In genomic region chr4:75498041-75498440, GRCh38 we compare ENCODE assay signal across 25 cellular contexts. TPM values are rescaled to one million over a fixed set of nuclear protein-coding genes. Genes with fewer than 3 reads are reported as not detected.
DNase-seq lines count a peak whose midpoint lies in the region; ATAC-seq and TF ChIP-seq lines count a peak whose summit lies in the region.
"Had no signal": no experiment of that assay in that cellular context is flagged by ENCODE, and none has a peak within 500 bp of the region (broad histone marks: within the 10 kb centered on the region; RNA-seq: fewer than 3 reads in every experiment).

No MANE protein-coding gene starts in this region.

- no peaks in the 10 kb centered on the region for H3K9me2 ChIP-seq in SK-N-SH

- no peak for TF ChIP-seq RAD21 in SK-N-SH (IDR thresholded peaks at IDR 0.05; ENCODE audit: low read length)

- H4K20me1 ChIP-seq in SK-N-SH (ENCODE audit: insufficient read depth): no peaks in the 10 kb centered on the region

- H3F3A ChIP-seq in SK-N-SH (replicated peaks; ENCODE audit: insufficient read depth): peaks cover 11% of the 10 kb centered on the region

- peaks cover 18% of the 10 kb centered on the region for H3K36me3 ChIP-seq in CD8-positive, alpha-beta memory T cell (ENCODE audit: insufficient read depth, low read length)
- peaks cover 29 to 36% of the 10 kb centered on the region in 2 experiments for H3K36me3 ChIP-seq in SK-N-SH (replicated peaks in 1 of 2; ENCODE audit: control insufficient read depth in 1 of 2, insufficient read depth in 2 of 2, low read length in 1 of 2)

- no peaks in the 10 kb centered on the region for H3K9me3 Mint-ChIP-seq in CD8-positive, alpha-beta memory T cell
- no peaks in the 10 kb centered on the region for H3K9me3 Mint-ChIP-seq in immature natural killer cell
- peaks cover 5% of the 10 kb centered on the region for H3K9me3 Mint-ChIP-seq in activated T-cell treated with anti-CD3 and anti-CD28 coated beads, Interleukin-2, amount 50 U/mL, for 24 hours

- H3K4me3 Mint-ChIP-seq in CD8-positive, alpha-beta memory T cell: peak overlapping the region in 1 of 7 donors; percentile 67
- H3K4me3 Mint-ChIP-seq in immature natural killer cell: no peak overlapping the region
- no peak overlapping the region for H3K4me3 Mint-ChIP-seq in activated T-cell treated with anti-CD3 and anti-CD28 coated beads, Interleukin-2, amount 50 U/mL, for 24 hours
- H3K4me3 Mint-ChIP-seq: B cell had no signal

- H3K36me3 Mint-ChIP-seq in CD8-positive, alpha-beta memory T cell: peaks cover 23 to 84% (median 26%) of the 10 kb centered on the region in 3 donors
- peaks cover 20 to 29% (median 27%) of the 10 kb centered on the region in 3 donors for H3K36me3 Mint-ChIP-seq in immature natural killer cell
- H3K36me3 Mint-ChIP-seq in activated T-cell treated with anti-CD3 and anti-CD28 coated beads, Interleukin-2, amount 50 U/mL, for 24 hours (ENCODE audit: low read depth): peaks cover 85% of the 10 kb centered on the region

- DNase-seq in CD8-positive, alpha-beta memory T cell: no peak
- DNase-seq in SK-N-SH (no peak), astrocyte of the spinal cord (ENCODE audit: low read depth, low spot score) (peak; percentile 9), immature natural killer cell (no peak), dermis blood vessel endothelial cell (no peak), right cardiac atrium (no peak), GM19238 (ENCODE audit: insufficient read length, low spot score) (no peak)
- DNase-seq in activated T-cell treated with anti-CD3 and anti-CD28 coated beads, Interleukin-2, amount 50 U/mL, for 24 hours: no peak
- DNase-seq: Calu3, DMS153, DND-41, HCEC 1CT, KBM-7, NCI-H1092, NCI-H1417 treated with DMSO at 0.1 percent for 48 hours, NCI-H1694 treated with DMSO at 0.1 percent for 48 hours, NCI-H2081, NCI-H2227 treated with DMSO at 0.1 percent for 48 hours, NCI-H69, Right ventricle myocardium superior, RPMI8226 had no signal

- H3K4me3 ChIP-seq in CD8-positive, alpha-beta memory T cell (ENCODE audit: low read length): no peak overlapping the region
- H3K4me3 ChIP-seq in SK-N-SH (ENCODE audit: low read depth in 2 of 2, low read length in 1 of 2) (no peak overlapping the region), astrocyte of the spinal cord (ENCODE audit: low read depth, low read length) (no peak overlapping the region), right cardiac atrium (ENCODE audit: low read length) (no peak overlapping the region)

- no peaks in the 10 kb centered on the region for H3K9me3 ChIP-seq in CD8-positive, alpha-beta memory T cell (ENCODE audit: low read length)
- peaks cover 5% of the 10 kb centered on the region; the same call in 1 of the 2 replicates for H3K9me3 ChIP-seq in SK-N-SH
- H3K9me3 ChIP-seq in right cardiac atrium (ENCODE audit: control insufficient read depth, low read length): no peaks in the 10 kb centered on the region

- 45% methylated on average over 2 of the region's 2 CpGs for WGBS in SK-N-SH (ENCODE audit: low lambda C conversion rate)
- 87% methylated on average over 2 of the region's 2 CpGs for WGBS in right cardiac atrium

- H3K4me2 ChIP-seq in SK-N-SH: 0 out of 2 replicates have a peak overlapping the region, but pooled peaks have one; percentile 17

- no peaks in the 10 kb centered on the region for H3K27me3 ChIP-seq in CD8-positive, alpha-beta memory T cell (ENCODE audit: insufficient read depth, low read length, poor library complexity, severe bottlenecking)
- H3K27me3 ChIP-seq in SK-N-SH (ENCODE audit: insufficient read depth) (no peaks in the 10 kb centered on the region), right cardiac atrium (ENCODE audit: control insufficient read depth, insufficient read depth) (no peaks in the 10 kb centered on the region)

- CTCF ChIA-PET in CD8-positive, alpha-beta memory T cell (lab: Charles Lee): no interaction called here
- CTCF ChIA-PET in SK-N-SH (lab: Yijun Ruan, JAX): interaction anchor here (1.7 kb wide), 1 partner anchor 15 kb away, joined by 7 read pairs; no protein-coding TSS in a partner anchor

- ATAC-seq in right cardiac atrium: no peak

- intact Hi-C loops in right cardiac atrium (cut with DNase I): loop anchor here in 2 of 4 donors (10.0 kb wide), 1 partner anchor 563 kb away; the partner anchor contains the start of gene PARM1 (in 2 of the 2)

- POLR2A ChIA-PET in CD8-positive, alpha-beta memory T cell (lab: Charles Lee): no interaction called here
- POLR2A ChIA-PET in SK-N-SH (lab: Yijun Ruan, JAX): no interaction called here

- TF ChIP-seq EP300 in SK-N-SH (IDR thresholded peaks at IDR 0.05; ENCODE audit: borderline replicate concordance in 1 of 2, low read depth in 1 of 2, low read length in 1 of 2): no peak

- H3K79me2 ChIP-seq in SK-N-SH (ENCODE audit: insufficient read depth): peaks cover 20% of the 10 kb centered on the region

- H3K9ac ChIP-seq in SK-N-SH: peak overlapping the region; percentile 22; the same call in 1 of the 2 replicates

- H3K4me1 ChIP-seq in CD8-positive, alpha-beta memory T cell (ENCODE audit: insufficient read depth, low read length): no peaks in the 10 kb centered on the region
- H3K4me1 ChIP-seq in SK-N-SH (ENCODE audit: control insufficient read depth in 1 of 2, insufficient read depth in 2 of 2, low read depth in 1 of 2, low read length in 1 of 2) (peaks cover 2 to 7% of the 10 kb centered on the region in 2 experiments; a peak in 3 of 4 replicates), right cardiac atrium (ENCODE audit: control insufficient read depth, insufficient read depth, low read length) (peaks cover 3% of the 10 kb centered on the region)

- no peak for TF ChIP-seq CTCF in SK-N-SH (IDR thresholded peaks at IDR 0.05)
- no peak for TF ChIP-seq CTCF in astrocyte of the spinal cord (IDR thresholded peaks at IDR 0.05; ENCODE audit: low read depth, low read length)

- no peak overlapping the region for H2AFZ ChIP-seq in SK-N-SH (ENCODE audit: low read depth)

- H3K27ac ChIP-seq in CD8-positive, alpha-beta memory T cell (ENCODE audit: low read depth, low read length): no peak overlapping the region
- H3K27ac ChIP-seq in SK-N-SH (ENCODE audit: low read depth in 2 of 2, low read length in 1 of 2) (peak overlapping the region in 1 of 2 experiments; percentile 34; a peak in 1 of 4 replicates), right cardiac atrium (ENCODE audit: low read length) (no peak overlapping the region)
- H3K27ac ChIP-seq: C4-2B had no signal

- H3K4me1 Mint-ChIP-seq in CD8-positive, alpha-beta memory T cell: peaks cover 52 to 64% (median 61%) of the 10 kb centered on the region in 3 donors
- peaks cover 30 to 71% of the 10 kb centered on the region in 2 donors for H3K4me1 Mint-ChIP-seq in immature natural killer cell
- peaks cover 41% of the 10 kb centered on the region for H3K4me1 Mint-ChIP-seq in activated T-cell treated with anti-CD3 and anti-CD28 coated beads, Interleukin-2, amount 50 U/mL, for 24 hours (ENCODE audit: low read depth)
- H3K4me1 Mint-ChIP-seq: B cell had no signal

- peak overlapping the region in 5 of 8 donors; percentile 1 to 47 (median 24) for H3K27ac Mint-ChIP-seq in CD8-positive, alpha-beta memory T cell
- H3K27ac Mint-ChIP-seq in immature natural killer cell: peak overlapping the region in 4 of 6 donors; percentile 32 to 65 (median 56)
- no peak overlapping the region for H3K27ac Mint-ChIP-seq in activated T-cell treated with anti-CD3 and anti-CD28 coated beads, Interleukin-2, amount 50 U/mL, for 24 hours
- H3K27ac Mint-ChIP-seq: B cell had no signal

- in situ Hi-C loops in astrocyte of the spinal cord (cut with HindIII; ENCODE audit: low sequenced_read_pairs): no loop called here

- no peaks in the 10 kb centered on the region for H3K27me3 Mint-ChIP-seq in CD8-positive, alpha-beta memory T cell
- H3K27me3 Mint-ChIP-seq in immature natural killer cell (ENCODE audit: low read depth in 3 of 3): no peaks in the 10 kb centered on the region
- no peaks in the 10 kb centered on the region for H3K27me3 Mint-ChIP-seq in activated T-cell treated with anti-CD3 and anti-CD28 coated beads, Interleukin-2, amount 50 U/mL, for 24 hours
- H3K27me3 Mint-ChIP-seq: B cell had no signal

TF ChIP-seq in SK-N-SH, 30 proteins besides CTCF, POLR2A, EP300 and RAD21 (continues in another document):
- TF ChIP-seq SMC3 (IDR thresholded peaks at IDR 0.05; ENCODE audit: low read depth, low read length): no peak
- no peak for TF ChIP-seq CHD2 (IDR thresholded peaks at IDR 0.05; ENCODE audit: low read length, partially characterized antibody)

RNA-seq across cellular contexts. Expression of gene RCHY1, which starts 16.2 kb away (rescaled TPM):
- total RNA-seq in CD8-positive, alpha-beta memory T cell: 10 to 100 TPM; 27.9 to 31.7 TPM
- polyA plus RNA-seq in CD8-positive, alpha-beta memory T cell: 42.2 TPM
- polyA plus RNA-seq in SK-N-SH (2012; rRNA removed) (13.5 and 17.4 TPM in 2 replicates), immature natural killer cell (10 to 100 TPM; 31.8 to 39.0 (median 34.5) TPM), right cardiac atrium (26.1 TPM)
- polyA plus RNA-seq in SK-N-SH (2012; cell fraction: cytosol; rRNA removed): 29.3 and 36.9 TPM in 2 replicates
- 4.1 and 14.0 TPM in 2 replicates for polyA plus RNA-seq in SK-N-SH (2012; cell fraction: nucleus; rRNA removed)
- total RNA-seq in dermis blood vessel endothelial cell (49.7 and 53.2 TPM in 2 replicates), right cardiac atrium (10 to 100 TPM; 40.9 to 56.7 (median 49.2) TPM)

RNA-seq across cellular contexts. Expression of gene THAP6, which starts 16.2 kb away (rescaled TPM):
- total RNA-seq in CD8-positive, alpha-beta memory T cell: 10 to 100 TPM; 22.7 to 23.2 TPM
- polyA plus RNA-seq in CD8-positive, alpha-beta memory T cell: 13.8 TPM
- polyA plus RNA-seq in SK-N-SH (2012; rRNA removed): 6.9 and 9.6 TPM in 2 replicates
- polyA plus RNA-seq in SK-N-SH (2012; cell fraction: cytosol; rRNA removed): 5.8 and 7.2 TPM in 2 replicates
- 13.3 and 31.3 TPM in 2 replicates for polyA plus RNA-seq in SK-N-SH (2012; cell fraction: nucleus; rRNA removed)
- 10 to 100 TPM in 1 of 3 donors, 1 to 10 TPM in 2; 4.8 to 10.3 (median 7.5) TPM for polyA plus RNA-seq in immature natural killer cell
- 6.1 and 9.3 TPM in 2 replicates for total RNA-seq in dermis blood vessel endothelial cell
- 10 to 100 TPM; 13.9 to 21.7 (median 19.2) TPM for total RNA-seq in right cardiac atrium
- 8.5 TPM for polyA plus RNA-seq in right cardiac atrium

RNA-seq across cellular contexts. Expression of gene ODAPH, which starts 57.8 kb away (rescaled TPM):
- not detected for total RNA-seq in CD8-positive, alpha-beta memory T cell
- polyA plus RNA-seq in CD8-positive, alpha-beta memory T cell: 0.25 TPM
- 0.03 and 0.19 TPM in 2 replicates for polyA plus RNA-seq in SK-N-SH (2012; rRNA removed)
- 0.30 and 0.33 TPM in 2 replicates for polyA plus RNA-seq in SK-N-SH (2012; cell fraction: cytosol; rRNA removed)
- polyA plus RNA-seq in SK-N-SH (2012; cell fraction: nucleus; rRNA removed): 0.13 TPM in 1 of 2 replicates, not detected in the other
- not detected for polyA plus RNA-seq in immature natural killer cell
- not detected in 2 replicates for total RNA-seq in dermis blood vessel endothelial cell
- total RNA-seq in right cardiac atrium: not detected
- not detected for polyA plus RNA-seq in right cardiac atrium
- total RNA-seq: Calu3, H1, NCI-H460, Right ventricle myocardium superior had no signal
- polyA plus RNA-seq: H1 had no signal
